Comparison of ENCODE assay signal across 11 cellular contexts in the genomic region with DNA sequence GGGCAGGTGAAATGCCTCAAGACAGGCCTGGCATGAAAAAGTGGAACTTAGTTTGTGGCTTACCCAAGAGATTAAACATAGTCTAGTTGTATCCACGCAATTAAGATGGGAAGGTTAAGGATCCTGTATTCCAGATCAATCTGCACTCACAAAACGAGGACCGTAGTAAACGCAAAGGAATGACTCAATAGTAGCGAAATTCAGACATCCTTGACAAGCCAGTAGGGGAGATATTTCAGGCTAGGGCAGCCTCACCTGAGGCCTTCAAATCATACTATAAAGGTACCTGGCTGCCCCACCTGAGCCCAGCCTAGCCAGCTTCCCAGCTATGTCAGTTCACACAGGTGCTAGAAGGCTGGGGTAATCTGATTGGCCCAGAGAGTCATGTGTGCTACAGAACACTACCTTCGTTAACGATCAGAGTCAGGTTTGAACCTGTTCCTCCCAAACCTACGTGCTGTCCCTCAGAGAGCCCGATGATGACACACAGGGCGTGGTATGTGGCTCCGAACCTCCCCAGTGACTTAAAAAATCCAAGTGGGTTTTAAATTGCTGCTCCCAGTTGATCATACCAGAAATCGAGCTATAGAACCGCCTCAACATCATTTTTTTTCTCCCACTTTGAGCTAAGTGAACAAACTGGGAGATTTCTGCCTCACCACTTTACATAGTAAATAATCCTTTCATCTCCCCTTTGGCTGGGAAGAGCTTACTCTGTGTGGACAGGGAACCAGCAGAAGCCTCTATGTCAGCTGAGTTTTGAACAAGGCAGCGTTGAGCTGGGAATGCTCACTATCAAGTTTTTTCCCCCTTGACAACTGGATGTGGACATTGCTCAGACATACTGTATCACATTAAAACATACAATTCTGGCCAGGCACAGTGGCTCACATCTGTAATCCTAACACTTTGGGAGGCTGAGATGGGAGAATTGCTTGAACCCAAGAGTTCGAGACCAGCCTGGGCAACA. TPM values are rescaled to one million over a fixed set of nuclear protein-coding genes. Genes with fewer than 3 reads are reported as not detected.
DNase-seq lines count a peak whose midpoint lies in the region; ATAC-seq, FAIRE-seq and TF ChIP-seq lines count a peak whose summit lies in the region.
"Had no signal": no experiment of that assay in that cellular context is flagged by ENCODE, and none has a peak within 500 bp of the region (broad histone marks: within the 10 kb centered on the region; RNA-seq: fewer than 3 reads in every experiment).

No MANE protein-coding gene starts in this region.

- H3K79me1 ChIP-seq in H9 (ENCODE audit: insufficient read depth, low read depth, low read length, poor library complexity, severe bottlenecking): no peaks in the 10 kb centered on the region

- H3K27ac ChIP-seq in H9 (ENCODE audit: insufficient read length, low read depth, low read length) (no peak overlapping the region), epithelial cell of prostate (peak overlapping the region; percentile 99), aorta (ENCODE audit: low read depth in 1 of 2, low read length in 2 of 2) (no peak overlapping the region)

- H3K14ac ChIP-seq in H9 (ENCODE audit: insufficient read depth, low read length): 0 out of 2 replicates have a peak overlapping the region, but pooled peaks have one; percentile 19

- peak overlapping the region; percentile 66 for H2BK20ac ChIP-seq in H9 (ENCODE audit: low read depth, low read length, poor library complexity, severe bottlenecking)

- no peak overlapping the region for H2BK5ac ChIP-seq in H9 (ENCODE audit: insufficient read length, low read length)

- intact Hi-C loops in aorta (cut with DNase I): no loop called here

- H3K23ac ChIP-seq in H9 (ENCODE audit: insufficient read length, low read depth, low read length): no peak overlapping the region

- peak overlapping the region; percentile 39 for H3K18ac ChIP-seq in H9 (ENCODE audit: insufficient read length, low read depth, low read length)

- no peaks in the 10 kb centered on the region; the same call in 1 of the 2 replicates for H3K4me1 ChIP-seq in H9 (ENCODE audit: insufficient read depth, low read length)
- H3K4me1 ChIP-seq in aorta (ENCODE audit: control insufficient read depth in 1 of 2, insufficient read depth in 2 of 2, low read length in 2 of 2): no peaks in the 10 kb centered on the region

- TF ChIP-seq POLR2A in GM12892 (IDR thresholded peaks at IDR 0.05; ENCODE audit: low read depth, low read length): no peak

- no peaks in the 10 kb centered on the region for H3K36me3 Mint-ChIP-seq in H9 (ENCODE audit: insufficient read depth in 1 of 3, low read depth in 3 of 3)

- no peak for TF ChIP-seq CTCF in H9 (conservative IDR thresholded peaks at IDR 0.05)

- H3K9me3 Mint-ChIP-seq in H9: no peaks in the 10 kb centered on the region

- no peaks in the 10 kb centered on the region for H3K27me3 ChIP-seq in H9 (ENCODE audit: insufficient read depth, low read length)
- H3K27me3 ChIP-seq in aorta (ENCODE audit: control insufficient read depth in 1 of 2, insufficient read depth in 2 of 2, low read length in 1 of 2): no peaks in the 10 kb centered on the region

- no peak overlapping the region for H3K4me2 ChIP-seq in H9 (ENCODE audit: insufficient read depth, insufficient read length, low read length)

- no peak overlapping the region for H3K9ac ChIP-seq in H9 (ENCODE audit: extremely low read depth, insufficient read length, low read length)

- peak overlapping the region in 2 of 3 experiments; percentile 34 to 52; a peak in 2 of 7 replicates for H3K27ac Mint-ChIP-seq in H9

- no peaks in the 10 kb centered on the region for H3K9me3 ChIP-seq in H9 (ENCODE audit: control insufficient read depth, low read depth, low read length)
- no peaks in the 10 kb centered on the region for H3K9me3 ChIP-seq in aorta (ENCODE audit: control insufficient read depth, low read length)

- H3K4me1 Mint-ChIP-seq in H9: peaks cover 39 to 51% of the 10 kb centered on the region in 2 experiments

- H4K8ac ChIP-seq in H9 (replicated peaks; ENCODE audit: insufficient read length, low read depth, low read length): no peak overlapping the region

- no peak overlapping the region for H4K5ac ChIP-seq in H9 (ENCODE audit: insufficient read length, low read depth, low read length)

- FAIRE-seq in GM12892 (lab: Jason Lieb, UNC): no peak

- peaks cover 33% of the 10 kb centered on the region for H3K27me3 Mint-ChIP-seq in H9 (ENCODE audit: low read depth)

- no peaks in the 10 kb centered on the region for H3K79me2 ChIP-seq in H9 (ENCODE audit: insufficient read depth, low read length)

- no peak overlapping the region for H3K56ac ChIP-seq in H9 (ENCODE audit: insufficient read length, low read depth, low read length)

- peaks cover 2% of the 10 kb centered on the region for H3K23me2 ChIP-seq in H9 (ENCODE audit: insufficient read length, low read depth, low read length, poor library complexity, severe bottlenecking)

- H2AFZ ChIP-seq in H9 (ENCODE audit: low read length): no peak overlapping the region

- no peaks in the 10 kb centered on the region for H3K36me3 ChIP-seq in aorta (ENCODE audit: control insufficient read depth in 1 of 2, insufficient read depth in 2 of 2, low read length in 1 of 2)

- H4K20me1 ChIP-seq in H9 (ENCODE audit: control insufficient read depth, insufficient read depth, insufficient read length): no peaks in the 10 kb centered on the region

- no peak overlapping the region for H3K4me3 ChIP-seq in aorta (ENCODE audit: low read length in 2 of 2)

- no CpG with 5 or more reads among the region's 15 CpGs for WGBS in H9 (ENCODE audit: extremely low coverage, insufficient read length, low lambda C conversion rate)
- 95 to 97% methylated on average over 15 of the region's 15 CpGs for WGBS in aorta, 2 donors

- no peak overlapping the region for H2BK12ac ChIP-seq in H9 (ENCODE audit: insufficient read length, low read depth, low read length)

- no peak overlapping the region for H2BK15ac ChIP-seq in H9 (ENCODE audit: low read depth, low read length)

- peak; percentile 67 for DNase-seq in H9
- peak; percentile 73 for DNase-seq in NCI-H2171 treated with DMSO at 0.1 percent for 48 hours (lab: John Stamatoyannopoulos, UW)
- DNase-seq in epithelial cell of prostate (ENCODE audit: low read depth, low spot score): peak; percentile 99
- peak; percentile 48 for DNase-seq in renal cortical epithelial cell (ENCODE audit: low read depth)
- DNase-seq in aorta: no peak
- no peak for DNase-seq in COR-L47 (lab: John Stamatoyannopoulos, UW)
- DNase-seq in GM12892 (ENCODE audit: insufficient read length): no peak
- DNase-seq: activated CD8-positive, alpha-beta memory T cell treated with anti-CD3 and anti-CD28 coated beads, Interleukin-2, amount 50 U/mL, for 48 hours; cerebellar nuclear complex; stimulated activated naive CD8-positive, alpha-beta T cell treated with anti-CD3 and anti-CD28 coated beads, Interleukin-15, Interleukin-2, amounts not matched to agents 100 U/mL and 50 U/mL, for 24 hours had no signal

- H3K4me3 Mint-ChIP-seq in H9: no peak overlapping the region; a peak in 1 of 5 replicates

- no peak overlapping the region for H3T11ph ChIP-seq in H9 (ENCODE audit: low read length)

- no peak overlapping the region for H2BK120ac ChIP-seq in H9 (ENCODE audit: low read depth, low read length, poor library complexity, severe bottlenecking)

- H4K91ac ChIP-seq in H9 (ENCODE audit: insufficient read length, low read depth, low read length): no peak overlapping the region

- H2AK5ac ChIP-seq in H9 (ENCODE audit: insufficient read length, low read length): no peak overlapping the region

- ATAC-seq in aorta (ENCODE audit: low FRiP score) (no peak), HG02970 (IDR thresholded peaks at IDR 0.05; ENCODE audit: low FRiP score, unreplicated experiment) (no peak)
- ATAC-seq: stimulated activated naive CD8-positive, alpha-beta T cell treated with anti-CD3 and anti-CD28 coated beads, Interleukin-15, Interleukin-2, amounts not matched to agents 100 U/mL and 50 U/mL, for 24 hours had no signal

- no peak overlapping the region for H3K4ac ChIP-seq in H9 (ENCODE audit: low read depth, low read length)

RNA-seq across cellular contexts. Expression of a gene that starts 46.3 kb away (rescaled TPM):
- total RNA-seq in H9 (2021) (13.9 and 15.2 TPM in 2 replicates), renal cortical epithelial cell (409 and 1,601 TPM in 2 replicates), aorta (1,000 to 10,000 TPM; 1,149 to 1,263 TPM)
- 100 to 1,000 TPM; 146 to 237 TPM for polyA plus RNA-seq in aorta
- 15.5 TPM for polyA plus RNA-seq in GM12892 (2012; ENCODE audit: missing spikeins)

Comparison
In these comparisons a context has a peak if more than half of its experiments do, and no peak if none do; other contexts are left out.
1. DNase-seq: peak in H9 (single experiment), NCI-H2171 treated with DMSO at 0.1 percent for 48 hours (single experiment), epithelial cell of prostate (single experiment) and renal cortical epithelial cell (single experiment); none in aorta (0 of 2), COR-L47 (single experiment) and GM12892 (single experiment).
2. RNA of a gene that starts 46.3 kb away (total RNA-seq): 409 to 1,601 TPM in renal cortical epithelial cell and 1,149 to 1,263 TPM in aorta; 13.9 to 15.2 TPM in H9; every median in the first group is over 10 times any median in the second.